11 cellular contexts compared by ENCODE assay signal in genomic region chr5:157582731-157583580, GRCh38. TPM values are rescaled to one million over a fixed set of nuclear protein-coding genes. Genes with fewer than 3 reads are reported as not detected.
A peak's percentile ranks its signal among the peaks of the same experiment; 100 is the strongest.
DNase-seq lines count a peak whose midpoint lies in the region; ATAC-seq, FAIRE-seq and TF ChIP-seq lines count a peak whose summit lies in the region.
"Had no signal": no experiment of that assay in that cellular context is flagged by ENCODE, and none has a peak within 500 bp of the region (broad histone marks: within the 10 kb centered on the region; RNA-seq: fewer than 3 reads in every experiment).

No MANE protein-coding gene starts in this region.

- no peak overlapping the region for H3K9ac ChIP-seq in GM12878 (ENCODE audit: control insufficient read depth, insufficient read depth, low read length)

- no peaks in the 10 kb centered on the region for H3K9me3 ChIP-seq in CD4-positive, alpha-beta memory T cell (ENCODE audit: control insufficient read depth in 1 of 2, low read length in 2 of 2)
- H3K9me3 ChIP-seq in GM12878 (replicated peaks; ENCODE audit: control insufficient read depth, insufficient read depth, low read length): peaks cover 2% of the 10 kb centered on the region; the same call in 1 of the 3 replicates
- no peaks in the 10 kb centered on the region for H3K9me3 ChIP-seq in vagina

- no peaks in the 10 kb centered on the region for H4K20me1 ChIP-seq in GM12878 (ENCODE audit: control insufficient read depth, insufficient read depth)

- 6% methylated on average over 9 of the region's 9 CpGs for WGBS in GM12878 (ENCODE audit: insufficient coverage, insufficient replicate concordance, low lambda C conversion rate, missing lambda C conversion rate)

- intact Hi-C loops in CD4-positive, alpha-beta memory T cell (cut with micrococcal nuclease): no loop called here
- intact Hi-C loops in GM12878 (cut with micrococcal nuclease; ENCODE audit: unreplicated experiment) (loop anchor here (1.0 kb wide), 1 partner anchor 11 kb away; no protein-coding TSS in a partner anchor), vagina (cut with DNase I) (no loop called here)

- H3K4me1 Mint-ChIP-seq in CD4-positive, alpha-beta memory T cell: peaks cover 11 to 33% (median 18%) of the 10 kb centered on the region in 4 donors

- BruUV-seq in GM12878 (replicated peaks; lab: Mats Ljungman, UMichigan): no TSS peak

- peak; percentile 48 for TF ChIP-seq RAD21 in GM12878 (IDR thresholded peaks at IDR 0.05; ENCODE audit: insufficient read depth, low read depth, low read length)

- H3K27me3 ChIP-seq in CD4-positive, alpha-beta memory T cell (ENCODE audit: insufficient read depth, low read length): no peaks in the 10 kb centered on the region
- H3K27me3 ChIP-seq in GM12878 (replicated peaks in 1 of 2; ENCODE audit: control insufficient read depth in 2 of 2, insufficient read depth in 2 of 2, low read length in 1 of 2) (no peaks in the 10 kb centered on the region), vagina (no peaks in the 10 kb centered on the region)

- peak overlapping the region; percentile 11 for H2AFZ ChIP-seq in GM12878 (ENCODE audit: control insufficient read depth, low read depth, low read length)

- ATAC-seq in GM19035 (IDR thresholded peaks at IDR 0.05; ENCODE audit: unreplicated experiment) (peak; percentile 58), HG03378 (IDR thresholded peaks at IDR 0.05; ENCODE audit: unreplicated experiment) (peak; percentile 56), GM12878 (peak; percentile 85)

- no peaks in the 10 kb centered on the region for H3K9me3 Mint-ChIP-seq in CD4-positive, alpha-beta memory T cell
- H3K9me3 Mint-ChIP-seq: CD8-positive, alpha-beta memory T cell; endodermal cell had no signal

- H3K27ac ChIP-seq in CD4-positive, alpha-beta memory T cell (ENCODE audit: low read depth, low read length): peak overlapping the region; percentile 6
- H3K27ac ChIP-seq in GM12878 (ENCODE audit: control insufficient read depth, insufficient read depth) (peak overlapping the region; percentile 23; the same call in 1 of the 2 replicates), vagina (no peak overlapping the region)

- POLR2A ChIA-PET in CD4-positive, alpha-beta memory T cell (lab: Charles Lee; ENCODE audit: partially characterized antibody): interaction anchor here (0.8 to 1.5 kb wide), 2 partner anchors 12 to 14 kb away, joined by 3 to 5 read pairs; no protein-coding TSS in a partner anchor
- POLR2A ChIA-PET in GM12878 (lab: Charles Lee): interaction anchor here (0.7 to 4.0 kb wide), 6 partner anchors 11 to 148 kb away, joined by 3 to 18 read pairs (median 4); no protein-coding TSS in a partner anchor

- RAD21 ChIA-PET in GM12878 (lab: Charles Lee; ENCODE audit: unreplicated experiment): interaction anchor here (0.5 to 4.6 kb wide), 6 partner anchors 12 to 64 kb away, joined by 3 to 47 read pairs (median 4); no protein-coding TSS in a partner anchor

- TF ChIP-seq CTCF in GM12878 (IDR thresholded peaks at IDR 0.05 in 2 of 3, conservative IDR thresholded peaks at IDR 0.05 in 1 of 3; ENCODE audit: control insufficient read depth in 2 of 3, extremely low read depth in 1 of 3, insufficient read depth in 1 of 3, low read depth in 3 of 3, low read length in 3 of 3) (peak; percentile 8 to 30 (median 13); a peak in 2 of 6 replicates), vagina (IDR thresholded peaks at IDR 0.05) (no peak)

- no peaks in the 10 kb centered on the region for H3K79me2 ChIP-seq in GM12878 (ENCODE audit: control insufficient read depth, insufficient read depth, low read length)

- H3K4me2 ChIP-seq in GM12878 (ENCODE audit: control insufficient read depth, insufficient read depth): peak overlapping the region; percentile 52

- no peak for DNase-seq in CD4-positive, alpha-beta memory T cell
- DNase-seq in GM12878 (ENCODE audit: low read depth, low spot score) (no peak), H4 (ENCODE audit: low spot score) (no peak), vagina (ENCODE audit: extremely low spot score in 2 of 2) (no peak), ureter (ENCODE audit: low spot score) (no peak), cerebellum (ENCODE audit: low spot score) (no peak)
- DNase-seq: CD8-positive, alpha-beta memory T cell; endodermal cell; NCI-H1417 treated with DMSO at 0.1 percent for 48 hours had no signal

- peak; percentile 35 for FAIRE-seq in GM12878 (lab: Jason Lieb, UNC)

- in situ Hi-C loops in GM12878 (cut with MboI): no loop called here

- H3K36me3 ChIP-seq in CD4-positive, alpha-beta memory T cell (ENCODE audit: insufficient read depth, low read length): no peaks in the 10 kb centered on the region
- H3K36me3 ChIP-seq in GM12878 (ENCODE audit: control insufficient read depth in 2 of 2, insufficient read depth in 2 of 2, low read length in 1 of 2) (no peaks in the 10 kb centered on the region), vagina (no peaks in the 10 kb centered on the region)

- no peaks in the 10 kb centered on the region for H3K27me3 Mint-ChIP-seq in CD4-positive, alpha-beta memory T cell
- H3K27me3 Mint-ChIP-seq: CD8-positive, alpha-beta memory T cell had no signal

- H3K27ac Mint-ChIP-seq in CD4-positive, alpha-beta memory T cell: peak overlapping the region in 5 of 7 donors; percentile 1 to 70 (median 26)
- H3K27ac Mint-ChIP-seq: CD8-positive, alpha-beta memory T cell; endodermal cell had no signal

- CTCF ChIA-PET in CD4-positive, alpha-beta memory T cell (lab: Charles Lee; ENCODE audit: partially characterized antibody): interaction anchor here (1.0 to 3.4 kb wide), 3 partner anchors 10 to 135 kb away, joined by 4 to 10 read pairs (median 4); no protein-coding TSS in a partner anchor
- CTCF ChIA-PET in GM12878 (lab: Yijun Ruan, JAX): interaction anchor here (0.9 to 3.5 kb wide), 9 partner anchors 11 to 240 kb away, joined by 3 to 16 read pairs (median 4); no protein-coding TSS in a partner anchor

- TF ChIP-seq POLR2A in GM12878 (IDR thresholded peaks at IDR 0.05; ENCODE audit: low read depth, low read length): no peak
- TF ChIP-seq POLR2A in vagina (IDR thresholded peaks at IDR 0.05): no peak

- SMC1A ChIA-PET in GM12878 (lab: Charles Lee; ENCODE audit: uncharacterized antibody, unreplicated experiment): interaction anchor here (0.9 to 8.3 kb wide), 11 partner anchors 10 to 161 kb away, joined by 3 to 146 read pairs (median 4); partner anchors contain the start of gene LSM11

- H3K36me3 Mint-ChIP-seq in CD4-positive, alpha-beta memory T cell: no peaks in the 10 kb centered on the region
- H3K36me3 Mint-ChIP-seq: CD8-positive, alpha-beta memory T cell had no signal

- H3K4me1 ChIP-seq in CD4-positive, alpha-beta memory T cell (ENCODE audit: insufficient read depth, low read length): peaks cover 20% of the 10 kb centered on the region
- H3K4me1 ChIP-seq in GM12878 (ENCODE audit: control insufficient read depth, insufficient read depth, low read length) (peaks cover 33% of the 10 kb centered on the region), vagina (no peaks in the 10 kb centered on the region)

- TF ChIP-seq EP300 in GM12878 (IDR thresholded peaks at IDR 0.05; ENCODE audit: borderline replicate concordance in 1 of 2, control insufficient read depth in 1 of 2, low read depth in 2 of 2, low read length in 2 of 2): no peak

- no peak overlapping the region for H3K4me3 ChIP-seq in CD4-positive, alpha-beta memory T cell (ENCODE audit: low read length in 2 of 2)
- H3K4me3 ChIP-seq in GM12878 (no peak overlapping the region), vagina (no peak overlapping the region)

- H3K4me3 Mint-ChIP-seq in CD4-positive, alpha-beta memory T cell: peak overlapping the region in 2 of 8 donors; percentile 6 to 22
- H3K4me3 Mint-ChIP-seq: endodermal cell had no signal

TF ChIP-seq in GM12878, 131 proteins besides CTCF, POLR2A, EP300 and RAD21 (continues in another document):
- TF ChIP-seq, protein P1, sequence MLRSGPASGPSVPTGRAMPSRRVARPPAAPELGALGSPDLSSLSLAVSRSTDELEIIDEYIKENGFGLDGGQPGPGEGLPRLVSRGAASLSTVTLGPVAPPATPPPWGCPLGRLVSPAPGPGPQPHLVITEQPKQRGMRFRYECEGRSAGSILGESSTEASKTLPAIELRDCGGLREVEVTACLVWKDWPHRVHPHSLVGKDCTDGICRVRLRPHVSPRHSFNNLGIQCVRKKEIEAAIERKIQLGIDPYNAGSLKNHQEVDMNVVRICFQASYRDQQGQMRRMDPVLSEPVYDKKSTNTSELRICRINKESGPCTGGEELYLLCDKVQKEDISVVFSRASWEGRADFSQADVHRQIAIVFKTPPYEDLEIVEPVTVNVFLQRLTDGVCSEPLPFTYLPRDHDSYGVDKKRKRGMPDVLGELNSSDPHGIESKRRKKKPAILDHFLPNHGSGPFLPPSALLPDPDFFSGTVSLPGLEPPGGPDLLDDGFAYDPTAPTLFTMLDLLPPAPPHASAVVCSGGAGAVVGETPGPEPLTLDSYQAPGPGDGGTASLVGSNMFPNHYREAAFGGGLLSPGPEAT (IDR thresholded peaks at IDR 0.05; ENCODE audit: low read depth): peak; percentile 38; the same call in 1 of the 2 replicates
- TF ChIP-seq GABPA (IDR thresholded peaks at IDR 0.05; ENCODE audit: low read depth) (no peak), PML (IDR thresholded peaks at IDR 0.05; ENCODE audit: low read length) (0 out of 2 replicates have a peak, but pooled peaks have one; percentile 42), MYC (IDR thresholded peaks at IDR 0.05; ENCODE audit: insufficient read depth, insufficient read length, insufficient replicate concordance, low read length, severe bottlenecking) (no peak), MTA2 (IDR thresholded peaks at IDR 0.05; ENCODE audit: low read depth) (no peak)

RNA-seq across cellular contexts. Expression of gene ADAM19, which starts 7.4 kb away (rescaled TPM):
- 10 to 100 TPM; 31.5 to 33.9 TPM for total RNA-seq in CD4-positive, alpha-beta memory T cell
- 10 to 100 TPM in 1 of 2 donors, 1 to 10 TPM in 1; 1.9 to 24.4 TPM for polyA plus RNA-seq in CD4-positive, alpha-beta memory T cell
- 86.7 and 95.1 TPM in 2 replicates for total RNA-seq in GM12878 (2013; cell fraction: nucleolus; rRNA removed)
- total RNA-seq in GM12878 (2014; rRNA removed) (47.0 and 50.9 TPM in 2 replicates), GM12878 (2014; rRNA removed; fragmentation: Illumina TruSeq; extraction: Trizol) (33.5 and 37.1 TPM in 2 replicates), GM12878 (2021) (87.3 and 92.8 TPM in 2 replicates), vagina (4.9 TPM), ureter (17.4 TPM), cerebellum (11.8 TPM)
- 9.4 TPM for polyA plus RNA-seq in GM12878 (2011; ENCODE audit: low read depth)
- polyA plus RNA-seq in GM12878 (2011; rRNA removed) (19.3 and 26.1 TPM in 2 replicates), GM12878 (2014; fragmentation: Illumina TruSeq; extraction: Trizol) (40.6 and 48.5 TPM in 2 replicates), GM12878 (2014; fragmentation: Nextera tagmentation; extraction: Ambion mirVana) (10 to 100 TPM; 16.0 to 24.4 TPM), GM12878 (2014; rRNA removed) (40.9 and 43.0 TPM in 2 replicates), GM12878 (2016; fragmentation: Nextera tagmentation; extraction: Ambion mirVana) (10 to 100 TPM; 52.4 to 59.3 TPM)
- 21.6 and 23.2 TPM in 2 replicates for polyA plus RNA-seq in GM12878 (2011; cell fraction: cytosol; rRNA removed)
- polyA plus RNA-seq in GM12878 (2011; cell fraction: nucleus; rRNA removed): 37.3 and 40.3 TPM in 2 replicates
- polyA plus RNA-seq in GM12878 (2012): 13.1 and 18.1 TPM in 2 replicates
- polyA minus RNA-seq in GM12878 (2011; rRNA and poly(A)+ RNA removed): 52.0 and 66.1 TPM in 2 replicates
- polyA minus RNA-seq in GM12878 (2011; cell fraction: cytosol; rRNA and poly(A)+ RNA removed): 23.7 and 28.1 TPM in 2 replicates
- polyA minus RNA-seq in GM12878 (2011; cell fraction: nucleus; rRNA and poly(A)+ RNA removed): 20.6 and 36.1 TPM in 2 replicates
- total RNA-seq in H4 (2014; rRNA removed; shearing (Covaris generic)): 4.9 and 5.6 TPM in 2 replicates

Comparison
In these comparisons a context has a peak if more than half of its experiments do, and no peak if none do; other contexts are left out.
1. CTCF ChIP-seq: peak in GM12878 (3 of 3); none in vagina (0 of 3).
2. Peak in every context shown above with its lines, with median percentiles within 50 percentile points of each other: ATAC-seq.